In the genomic region with DNA sequence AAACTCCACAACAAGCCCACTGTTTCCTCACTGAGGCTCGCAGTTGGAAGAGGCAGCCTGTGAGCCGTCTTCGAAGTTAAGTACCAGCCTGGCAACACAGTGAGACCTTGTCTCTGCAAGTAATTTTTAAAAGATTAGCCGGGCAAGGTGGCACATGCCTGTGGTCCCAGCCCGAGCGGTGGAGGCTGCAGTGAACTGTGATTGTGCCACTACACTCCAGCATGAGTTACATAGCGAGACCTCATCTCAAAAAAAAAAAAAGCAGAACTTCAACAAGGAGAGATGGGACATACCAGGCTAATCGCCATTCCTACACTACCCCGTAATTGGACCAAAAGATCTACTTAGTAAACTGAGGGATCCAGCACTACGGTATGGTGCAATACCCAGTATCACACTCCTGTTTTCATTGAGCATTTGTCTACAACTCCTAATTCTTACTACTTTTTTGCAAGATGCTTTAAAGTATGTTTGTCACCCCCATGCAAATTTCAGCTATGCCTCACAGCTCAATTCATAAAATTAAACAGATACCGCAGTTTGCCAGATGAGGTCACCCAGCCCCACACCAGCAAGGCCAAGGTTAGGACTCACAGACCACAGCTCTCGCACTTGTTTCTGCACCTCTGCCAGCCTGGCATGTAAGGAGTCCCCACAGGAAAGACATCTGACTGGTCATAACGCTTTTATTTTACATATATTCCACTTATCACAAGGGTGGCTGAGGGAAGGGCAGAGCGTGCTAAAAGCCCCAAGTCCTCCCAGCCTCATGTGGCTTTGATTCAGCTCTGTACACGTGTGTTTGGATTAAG, we compare ENCODE assay signal across 10 cellular contexts. TPM values are rescaled to one million over a fixed set of nuclear protein-coding genes. Genes with fewer than 3 reads are reported as not detected.
A peak's percentile ranks its signal among the peaks of the same experiment; 100 is the strongest.
DNase-seq lines count a peak whose midpoint lies in the region; ATAC-seq, FAIRE-seq and TF ChIP-seq lines count a peak whose summit lies in the region.
"Had no signal": no experiment of that assay in that cellular context is flagged by ENCODE, and none has a peak within 500 bp of the region (broad histone marks: within the 10 kb centered on the region; RNA-seq: fewer than 3 reads in every experiment).

No MANE protein-coding gene starts in this region.

- intact Hi-C loops in activated T-helper 1 cell treated with anti-CD3 and anti-CD28 coated beads, Interleukin-12 subunit alpha, Interleukin-12 subunit beta, Interleukin-2, Interleukin-4 antibody, amounts not matched to agents 30 ng/mL and 10 ng/mL and 1 ng/mL, durations not matched to agents 14 hours and 24 hours and 36 hours (cut with micrococcal nuclease), result loop anchor here (2.0 kb wide), 1 partner anchor 423 kb away; no protein-coding TSS in a partner anchor

- FAIRE-seq in GM12891 (lab: Jason Lieb, UNC), result peak; percentile 82

- ATAC-seq in GM19438 (IDR thresholded peaks at IDR 0.05; ENCODE audit: low read depth, unreplicated experiment) (peak; percentile 62), HG03066 (IDR thresholded peaks at IDR 0.05; ENCODE audit: low read depth, unreplicated experiment) (peak; percentile 75), HG03520 (IDR thresholded peaks at IDR 0.05; ENCODE audit: unreplicated experiment) (no peak)

- H3K27me3 Mint-ChIP-seq in activated T-helper 1 cell treated with anti-CD3 and anti-CD28 coated beads, Interleukin-12 subunit alpha, Interleukin-12 subunit beta, Interleukin-2, Interleukin-4 antibody, amounts not matched to agents 30 ng/mL and 10 ng/mL and 1 ng/mL, durations not matched to agents 14 hours and 24 hours and 36 hours (ENCODE audit: insufficient read depth), result no peaks in the 10 kb centered on the region
- no peaks in the 10 kb centered on the region for H3K27me3 Mint-ChIP-seq in type B pancreatic cell

- DNase-seq in GM12891 (ENCODE audit: insufficient read length, low spot score) (peak; percentile 46), iPS-NIHi7 (ENCODE audit: extremely low spot score) (no peak), middle frontal gyrus (ENCODE audit: extremely low spot score, low spot score) (no peak), type B pancreatic cell (ENCODE audit: extremely low spot score, unreplicated experiment) (no peak)
- no peak for DNase-seq in activated T-helper 1 cell treated with anti-CD3 and anti-CD28 coated beads, Interleukin-12 subunit alpha, Interleukin-12 subunit beta, Interleukin-2, Interleukin-4 antibody, amounts not matched to agents 30 ng/mL and 10 ng/mL and 1 ng/mL, durations not matched to agents 14 hours and 24 hours and 36 hours (ENCODE audit: low spot score)
- DNase-seq: endodermal cell, SHP77 had no signal

- no peak for TF ChIP-seq POLR2A in GM12891 (IDR thresholded peaks at IDR 0.05; ENCODE audit: low read depth, low read length)

- no peak for TF ChIP-seq CTCF in type B pancreatic cell (conservative IDR thresholded peaks at IDR 0.05)

- H3K4me3 Mint-ChIP-seq in activated T-helper 1 cell treated with anti-CD3 and anti-CD28 coated beads, Interleukin-12 subunit alpha, Interleukin-12 subunit beta, Interleukin-2, Interleukin-4 antibody, amounts not matched to agents 30 ng/mL and 10 ng/mL and 1 ng/mL, durations not matched to agents 14 hours and 24 hours and 36 hours, result no peak overlapping the region
- H3K4me3 Mint-ChIP-seq in type B pancreatic cell, result no peak overlapping the region
- H3K4me3 Mint-ChIP-seq: endodermal cell had no signal

- H3K36me3 Mint-ChIP-seq in activated T-helper 1 cell treated with anti-CD3 and anti-CD28 coated beads, Interleukin-12 subunit alpha, Interleukin-12 subunit beta, Interleukin-2, Interleukin-4 antibody, amounts not matched to agents 30 ng/mL and 10 ng/mL and 1 ng/mL, durations not matched to agents 14 hours and 24 hours and 36 hours (ENCODE audit: low read depth), result peaks cover 34% of the 10 kb centered on the region
- H3K36me3 Mint-ChIP-seq in type B pancreatic cell, result peaks cover 28% of the 10 kb centered on the region

- H3K9me3 Mint-ChIP-seq in activated T-helper 1 cell treated with anti-CD3 and anti-CD28 coated beads, Interleukin-12 subunit alpha, Interleukin-12 subunit beta, Interleukin-2, Interleukin-4 antibody, amounts not matched to agents 30 ng/mL and 10 ng/mL and 1 ng/mL, durations not matched to agents 14 hours and 24 hours and 36 hours, result peaks cover 7% of the 10 kb centered on the region
- peaks cover 7% of the 10 kb centered on the region for H3K9me3 Mint-ChIP-seq in type B pancreatic cell

- H3K4me1 Mint-ChIP-seq in activated T-helper 1 cell treated with anti-CD3 and anti-CD28 coated beads, Interleukin-12 subunit alpha, Interleukin-12 subunit beta, Interleukin-2, Interleukin-4 antibody, amounts not matched to agents 30 ng/mL and 10 ng/mL and 1 ng/mL, durations not matched to agents 14 hours and 24 hours and 36 hours (ENCODE audit: low read depth), result peaks cover 21% of the 10 kb centered on the region
- peaks cover 3% of the 10 kb centered on the region for H3K4me1 Mint-ChIP-seq in type B pancreatic cell (ENCODE audit: unreplicated experiment)
- H3K4me1 Mint-ChIP-seq: endodermal cell had no signal

- peak overlapping the region; percentile 11 for H3K27ac Mint-ChIP-seq in activated T-helper 1 cell treated with anti-CD3 and anti-CD28 coated beads, Interleukin-12 subunit alpha, Interleukin-12 subunit beta, Interleukin-2, Interleukin-4 antibody, amounts not matched to agents 30 ng/mL and 10 ng/mL and 1 ng/mL, durations not matched to agents 14 hours and 24 hours and 36 hours
- no peak overlapping the region for H3K27ac Mint-ChIP-seq in type B pancreatic cell
- H3K27ac Mint-ChIP-seq: endodermal cell had no signal

TF ChIP-seq in GM12891, 5 proteins besides CTCF, POLR2A, EP300 and RAD21:
- no peak for TF ChIP-seq SPI1 (IDR thresholded peaks at IDR 0.05; ENCODE audit: low read depth, low read length)
- no peak for TF ChIP-seq TAF1 (IDR thresholded peaks at IDR 0.05; ENCODE audit: low read depth, low read length)
- TF ChIP-seq POU2F2 (IDR thresholded peaks at IDR 0.05; ENCODE audit: low read depth, low read length), result no peak; the same call in 1 of the 2 replicates
- no peak; the same call in 1 of the 2 replicates for TF ChIP-seq POLR2AphosphoS5 (IDR thresholded peaks at IDR 0.05; ENCODE audit: low read depth, low read length)
- TF ChIP-seq PAX5 (IDR thresholded peaks at IDR 0.05; ENCODE audit: insufficient read depth, low read length, severe bottlenecking), result no peak

RNA-seq across cellular contexts. Expression of gene SDE2, which starts 21.0 kb away (rescaled TPM):
- 4.6 TPM for polyA plus RNA-seq in GM12891 (2012; ENCODE audit: low read depth, missing spikeins)
- total RNA-seq in activated T-helper 1 cell treated with anti-CD3 and anti-CD28 coated beads, Interleukin-12 subunit alpha, Interleukin-12 subunit beta, Interleukin-2, Interleukin-4 antibody, amounts not matched to agents 30 ng/mL and 10 ng/mL and 1 ng/mL, durations not matched to agents 14 hours and 24 hours and 36 hours, result 28.2 and 28.4 TPM in 2 replicates
- 15.0 and 15.1 TPM in 2 replicates for total RNA-seq in type B pancreatic cell (ENCODE audit: low replicate concordance)

RNA-seq across cellular contexts. Expression of gene LEFTY2, which starts 37.1 kb away (rescaled TPM):
- not detected for polyA plus RNA-seq in GM12891 (2012; ENCODE audit: low read depth, missing spikeins)
- total RNA-seq in activated T-helper 1 cell treated with anti-CD3 and anti-CD28 coated beads, Interleukin-12 subunit alpha, Interleukin-12 subunit beta, Interleukin-2, Interleukin-4 antibody, amounts not matched to agents 30 ng/mL and 10 ng/mL and 1 ng/mL, durations not matched to agents 14 hours and 24 hours and 36 hours, result not detected in 2 replicates
- not detected in 2 replicates for total RNA-seq in type B pancreatic cell (ENCODE audit: low replicate concordance)

RNA-seq across cellular contexts. Expression of gene PYCR2, which starts 54.1 kb away (rescaled TPM):
- polyA plus RNA-seq in GM12891 (2012; ENCODE audit: low read depth, missing spikeins), result 74.3 TPM
- 137 and 145 TPM in 2 replicates for total RNA-seq in activated T-helper 1 cell treated with anti-CD3 and anti-CD28 coated beads, Interleukin-12 subunit alpha, Interleukin-12 subunit beta, Interleukin-2, Interleukin-4 antibody, amounts not matched to agents 30 ng/mL and 10 ng/mL and 1 ng/mL, durations not matched to agents 14 hours and 24 hours and 36 hours
- 37.8 and 46.7 TPM in 2 replicates for total RNA-seq in type B pancreatic cell (ENCODE audit: low replicate concordance)
